In genomic region chr1:151369621-151370048, GRCh38 we compare ENCODE assay signal across 20 cellular contexts. TPM values are rescaled to one million over a fixed set of nuclear protein-coding genes. Genes with fewer than 3 reads are reported as not detected.
A peak's percentile ranks its signal among the peaks of the same experiment; 100 is the strongest.
DNase-seq lines count a peak whose midpoint lies in the region; TF ChIP-seq lines count a peak whose summit lies in the region.
"Had no signal": no experiment of that assay in that cellular context is flagged by ENCODE, and none has a peak within 500 bp of the region (broad histone marks: within the 10 kb centered on the region; RNA-seq: fewer than 3 reads in every experiment).

No MANE protein-coding gene starts in this region.

- TF ChIP-seq POLR2A in spleen (IDR thresholded peaks at IDR 0.05) = no peak

- 0 out of 2 replicates have a peak overlapping the region, but pooled peaks have one; percentile 21 for H3K9ac ChIP-seq in BLaER1
- peak overlapping the region; percentile 15 for H3K9ac ChIP-seq in NT2/D1 (ENCODE audit: insufficient read length, low read depth)

- intact Hi-C loops in spleen (cut with DNase I; ENCODE audit: low total_unique reads) = no loop called here

- H4K20me1 ChIP-seq in BLaER1 = no peaks in the 10 kb centered on the region

- H3K4me3 ChIP-seq in BLaER1 = no peak overlapping the region
- H3K4me3 ChIP-seq in NT2/D1 (ENCODE audit: insufficient read length, low read depth) = no peak overlapping the region
- H3K4me3 ChIP-seq in right atrium auricular region = no peak overlapping the region
- H3K4me3 ChIP-seq in spleen = no peak overlapping the region
- no peak overlapping the region for H3K4me3 ChIP-seq in BE2C (ENCODE audit: low read depth, low read length)
- H3K4me3 ChIP-seq: HAP-1, suprapubic skin had no signal

- H3K4me2 ChIP-seq in BLaER1 = peak overlapping the region; percentile 60

- H3K4me1 ChIP-seq in BLaER1 (peaks cover 31% of the 10 kb centered on the region), NT2/D1 (ENCODE audit: insufficient read depth, insufficient read length) (peaks cover 25% of the 10 kb centered on the region), right atrium auricular region (peaks cover 0 to 64% of the 10 kb centered on the region in 2 donors), spleen (peaks cover 18 to 66% (median 47%) of the 10 kb centered on the region in 6 donors), BE2C (peaks cover 17% of the 10 kb centered on the region)

- TF ChIP-seq CTCF in right atrium auricular region (IDR thresholded peaks at IDR 0.05) = no peak
- no peak for TF ChIP-seq CTCF in spleen (IDR thresholded peaks at IDR 0.05 in 8 of 11, conservative IDR thresholded peaks at IDR 0.05 in 3 of 11)
- TF ChIP-seq CTCF in BE2C (IDR thresholded peaks at IDR 0.05; ENCODE audit: low read depth, low read length) = no peak

- WGBS in spleen, 5 donors = 86 to 91% (median 88%) methylated on average over 14 to 15 of the region's 15 CpGs

- H3K9me3 ChIP-seq in BLaER1 = no peaks in the 10 kb centered on the region
- H3K9me3 ChIP-seq in NT2/D1 (ENCODE audit: insufficient read depth, low read length) = no peaks in the 10 kb centered on the region
- no peaks in the 10 kb centered on the region for H3K9me3 ChIP-seq in right atrium auricular region
- no peaks in the 10 kb centered on the region for H3K9me3 ChIP-seq in spleen
- H3K9me3 ChIP-seq in BE2C = no peaks in the 10 kb centered on the region
- H3K9me3 ChIP-seq: HAP-1, suprapubic skin had no signal

- H3K27ac ChIP-seq in BLaER1 (peak overlapping the region; percentile 76), right atrium auricular region (peak overlapping the region; percentile 78 to 79), spleen (peak overlapping the region; percentile 19 to 89 (median 81))
- H3K27ac ChIP-seq: suprapubic skin had no signal

- H3K36me3 ChIP-seq in BLaER1 (no peaks in the 10 kb centered on the region), NT2/D1 (ENCODE audit: insufficient read depth, insufficient read length, low read length) (peaks cover 49% of the 10 kb centered on the region), right atrium auricular region (peaks cover 17% of the 10 kb centered on the region), spleen (peaks cover 0 to 34% (median 3%) of the 10 kb centered on the region in 6 donors), BE2C (no peaks in the 10 kb centered on the region)
- H3K36me3 ChIP-seq: HAP-1 had no signal

- no peaks in the 10 kb centered on the region for H3K27me3 ChIP-seq in BLaER1
- no peaks in the 10 kb centered on the region for H3K27me3 ChIP-seq in NT2/D1 (ENCODE audit: insufficient read depth, insufficient read length)
- no peaks in the 10 kb centered on the region for H3K27me3 ChIP-seq in right atrium auricular region
- no peaks in the 10 kb centered on the region for H3K27me3 ChIP-seq in spleen (replicated peaks in 1 of 7)
- no peaks in the 10 kb centered on the region for H3K27me3 ChIP-seq in BE2C
- H3K27me3 ChIP-seq: dorsolateral prefrontal cortex, suprapubic skin had no signal

- no peak for DNase-seq in NT2/D1 (ENCODE audit: low read depth, low spot score)
- no peak for DNase-seq in right atrium auricular region (ENCODE audit: low spot score)
- DNase-seq in spleen = no peak
- DNase-seq in NCI-H2227 treated with DMSO at 0.1 percent for 48 hours (lab: John Stamatoyannopoulos, UW) = no peak
- no peak for DNase-seq in cortex of kidney (lab: John Stamatoyannopoulos, UW)
- no peak for DNase-seq in NCI-H1694 (lab: John Stamatoyannopoulos, UW)
- DNase-seq in BE2C = no peak
- DNase-seq: activated CD4-positive, alpha-beta memory T cell treated with anti-CD3 and anti-CD28 coated beads, Interleukin-2, amount 10 ng/mL, durations not matched to agents 7 days and 5 days; activated naive CD8-positive, alpha-beta T cell treated with anti-CD3 and anti-CD28 coated beads, Interleukin-2, amount 10 ng/mL, durations not matched to agents 7 days and 5 days; CD8-positive, alpha-beta memory T cell; natural killer cell; NCI-H2029 treated with DMSO at 0.1 percent for 48 hours; NCI-H524 treated with DMSO at 0.1 percent for 48 hours; SHP77; small intestine; stimulated activated CD8-positive, alpha-beta memory T cell treated with anti-CD3 and anti-CD28 coated beads, Interleukin-4, amount 100 ng/mL, for 48 hours had no signal

RNA-seq across cellular contexts. Expression of gene SELENBP1, which starts 2.9 kb away (rescaled TPM):
- total RNA-seq in right atrium auricular region = 10 to 100 TPM; 41.7 to 43.6 TPM
- 100 to 1,000 TPM in 2 of 7 donors, 10 to 100 TPM in 5; 56.1 to 114 (median 90.3) TPM for total RNA-seq in spleen
- 10 to 100 TPM; 17.3 to 77.8 (median 47.5) TPM for polyA plus RNA-seq in spleen
- polyA plus RNA-seq in BE2C (2012; ENCODE audit: insufficient read depth, insufficient read length, low read depth) = 34.5 TPM
- total RNA-seq: activated CD4-positive, alpha-beta memory T cell treated with anti-CD3 and anti-CD28 coated beads, Interleukin-2, amount 10 ng/mL, durations not matched to agents 7 days and 5 days; activated naive CD8-positive, alpha-beta T cell treated with anti-CD3 and anti-CD28 coated beads, Interleukin-2, amount 10 ng/mL, durations not matched to agents 7 days and 5 days; CD8-positive, alpha-beta memory T cell; natural killer cell had no signal
- polyA plus RNA-seq: CD8-positive, alpha-beta memory T cell had no signal

RNA-seq across cellular contexts. Expression of gene RFX5, which starts 22.6 kb away (rescaled TPM):
- total RNA-seq in right atrium auricular region (10 to 100 TPM; 17.9 to 20.2 TPM), spleen (10 to 100 TPM; 75.9 to 96.1 (median 92.2) TPM)
- 10 to 100 TPM; 30.8 to 57.8 (median 40.3) TPM for polyA plus RNA-seq in spleen
- 21.9 TPM for polyA plus RNA-seq in BE2C (2012; ENCODE audit: insufficient read depth, insufficient read length, low read depth)

RNA-seq across cellular contexts. Expression of gene PSMB4, which starts 29.7 kb away (rescaled TPM):
- total RNA-seq in right atrium auricular region (100 to 1,000 TPM; 179 to 204 TPM), spleen (100 to 1,000 TPM; 184 to 219 (median 201) TPM)
- polyA plus RNA-seq in spleen = 100 to 1,000 TPM; 320 to 371 (median 354) TPM
- 310 TPM for polyA plus RNA-seq in BE2C (2012; ENCODE audit: insufficient read depth, insufficient read length, low read depth)

RNA-seq across cellular contexts. Expression of gene PI4KB, which starts 42.4 kb away (rescaled TPM):
- total RNA-seq in right atrium auricular region (10 to 100 TPM; 46.5 to 61.8 TPM), spleen (10 to 100 TPM; 63.7 to 85.4 (median 69.5) TPM)
- polyA plus RNA-seq in spleen = 10 to 100 TPM; 25.6 to 41.4 (median 30.8) TPM
- 87.0 TPM for polyA plus RNA-seq in BE2C (2012; ENCODE audit: insufficient read depth, insufficient read length, low read depth)
